Comparison of ENCODE assay signal across 12 cellular contexts in the genomic region with DNA sequence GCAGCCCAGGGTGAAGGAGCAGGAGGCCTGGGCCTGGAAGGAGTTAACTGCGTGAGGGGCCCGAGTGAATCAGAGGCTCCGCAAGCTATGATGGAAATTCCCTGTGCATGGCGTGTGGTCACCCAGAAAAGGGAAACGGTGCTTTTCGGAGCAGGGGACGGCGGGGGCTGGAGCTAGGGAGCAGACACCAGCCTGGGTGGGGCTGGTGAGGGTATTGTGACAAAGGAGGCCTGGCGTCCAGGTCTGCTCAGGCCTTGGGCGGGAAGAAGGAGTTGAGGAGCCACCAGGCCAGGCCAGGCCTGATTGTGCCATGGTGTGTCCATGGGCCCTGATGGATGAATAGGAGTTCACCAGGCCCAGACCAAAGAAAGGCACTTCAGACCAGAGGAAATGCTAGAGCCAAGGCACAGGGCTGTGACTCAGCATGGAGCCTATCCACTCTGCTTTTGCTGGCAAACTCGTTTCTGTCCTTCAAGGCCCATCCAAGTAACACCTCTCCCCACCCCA. TPM values are rescaled to one million over a fixed set of nuclear protein-coding genes. Genes with fewer than 3 reads are reported as not detected.
DNase-seq lines count a peak whose midpoint lies in the region; ATAC-seq and TF ChIP-seq lines count a peak whose summit lies in the region.
"Had no signal": no experiment of that assay in that cellular context is flagged by ENCODE, and none has a peak within 500 bp of the region (broad histone marks: within the 10 kb centered on the region; RNA-seq: fewer than 3 reads in every experiment).

No MANE protein-coding gene starts in this region.

- H3K27me3 ChIP-seq in right cardiac atrium (ENCODE audit: control insufficient read depth, insufficient read depth) (no peaks in the 10 kb centered on the region), spleen (replicated peaks in 1 of 7) (no peaks in the 10 kb centered on the region)
- H3K27me3 ChIP-seq: foreskin keratinocyte had no signal

- no peak for DNase-seq in T-helper 17 cell
- peak; percentile 55 to 80 (median 79) for DNase-seq in right cardiac atrium
- peak; percentile 91 for DNase-seq in spleen
- DNase-seq in NCI-H2029 (lab: John Stamatoyannopoulos, UW): no peak
- DNase-seq in GM20000 (ENCODE audit: low spot score): no peak
- DNase-seq in NCI-H1436 treated with DMSO at 0.1 percent for 48 hours (lab: John Stamatoyannopoulos, UW): no peak
- DNase-seq: foreskin keratinocyte, mesendoderm had no signal

- intact Hi-C loops in right cardiac atrium (cut with DNase I): no loop called here
- intact Hi-C loops in spleen (cut with DNase I; ENCODE audit: low total_unique reads): no loop called here

- no peak for TF ChIP-seq CTCF in spleen (IDR thresholded peaks at IDR 0.05 in 8 of 11, conservative IDR thresholded peaks at IDR 0.05 in 3 of 11)
- no peak for TF ChIP-seq CTCF in GM20000 (IDR thresholded peaks at IDR 0.05; ENCODE audit: extremely low read depth, missing control alignments)

- no peaks in the 10 kb centered on the region for H3K9me3 ChIP-seq in T-helper 17 cell (ENCODE audit: control insufficient read depth, low read length, poor library complexity, severe bottlenecking)
- H3K9me3 ChIP-seq in right cardiac atrium (ENCODE audit: control insufficient read depth, low read length): no peaks in the 10 kb centered on the region
- H3K9me3 ChIP-seq in spleen: no peaks in the 10 kb centered on the region

- no peaks in the 10 kb centered on the region for H3K27me3 Mint-ChIP-seq in T-helper 17 cell

- H3K4me3 ChIP-seq in right cardiac atrium (ENCODE audit: low read length) (no peak overlapping the region), spleen (peak overlapping the region in 1 of 8 donors; percentile 57)
- H3K4me3 ChIP-seq: smooth muscle cell had no signal

- H3K4me1 Mint-ChIP-seq in T-helper 17 cell: peaks cover 22% of the 10 kb centered on the region

- TF ChIP-seq POLR2A in spleen (IDR thresholded peaks at IDR 0.05): no peak

- ATAC-seq in HG02885 (IDR thresholded peaks at IDR 0.05; ENCODE audit: poor library complexity, unreplicated experiment) (peak; percentile 52), T-helper 17 cell (peak; percentile 22), right cardiac atrium (peak in 1 of 2 donors; percentile 13), HG03175 (IDR thresholded peaks at IDR 0.05; ENCODE audit: unreplicated experiment) (no peak)
- ATAC-seq: foreskin keratinocyte had no signal

- 78% methylated on average over 11 of the region's 11 CpGs for WGBS in right cardiac atrium
- WGBS in spleen, 5 donors: 39 to 91% (median 63%) methylated on average over 11 of the region's 11 CpGs

- peaks cover 3% of the 10 kb centered on the region for H3K4me1 ChIP-seq in right cardiac atrium (ENCODE audit: control insufficient read depth, insufficient read depth, low read length)
- H3K4me1 ChIP-seq in spleen: peaks cover 43 to 100% (median 84%) of the 10 kb centered on the region in 6 donors
- H3K4me1 ChIP-seq: foreskin keratinocyte had no signal

- H3K36me3 ChIP-seq in spleen: no peaks in the 10 kb centered on the region

- H3K27ac ChIP-seq in right cardiac atrium (ENCODE audit: low read length) (no peak overlapping the region), spleen (peak overlapping the region; percentile 15 to 100 (median 99))
- H3K27ac ChIP-seq: foreskin keratinocyte had no signal

- H3K27ac Mint-ChIP-seq in T-helper 17 cell: peak overlapping the region; percentile 27

- H3K4me3 Mint-ChIP-seq in T-helper 17 cell: no peak overlapping the region

- no peaks in the 10 kb centered on the region for H3K36me3 Mint-ChIP-seq in T-helper 17 cell (ENCODE audit: low read depth)

RNA-seq across cellular contexts. Expression of a gene that starts 12.8 kb away (rescaled TPM):
- 10 to 100 TPM in 1 of 2 donors, 1 to 10 TPM in 1; 4.9 to 14.9 TPM for total RNA-seq in T-helper 17 cell
- total RNA-seq in right cardiac atrium: 10 to 100 TPM; 11.6 to 24.1 (median 18.6) TPM
- 5.9 TPM for polyA plus RNA-seq in right cardiac atrium
- 100 to 1,000 TPM in 6 of 7 donors, 10 to 100 TPM in 1; 95.7 to 366 (median 198) TPM for total RNA-seq in spleen
- 100 to 1,000 TPM in 1 of 3 donors, 10 to 100 TPM in 2; 84.2 to 128 (median 91.8) TPM for polyA plus RNA-seq in spleen
- total RNA-seq: chondrocyte, foreskin keratinocyte, smooth muscle cell had no signal
- polyA plus RNA-seq: foreskin keratinocyte, smooth muscle cell had no signal

RNA-seq across cellular contexts. Expression of a gene that starts 17.3 kb away (rescaled TPM):
- 10 to 100 TPM; 31.6 to 31.8 TPM for total RNA-seq in T-helper 17 cell
- 10 to 100 TPM; 41.7 to 46.6 (median 44.9) TPM for total RNA-seq in right cardiac atrium
- polyA plus RNA-seq in right cardiac atrium: 61.6 TPM
- 10 to 100 TPM; 26.3 to 48.4 (median 43.2) TPM for total RNA-seq in spleen
- polyA plus RNA-seq in spleen: 10 to 100 TPM; 21.7 to 40.2 (median 26.0) TPM

RNA-seq across cellular contexts. Expression of a gene that starts 35.1 kb away (rescaled TPM):
- total RNA-seq in T-helper 17 cell (10 to 100 TPM; 47.8 to 55.2 TPM), right cardiac atrium (100 to 1,000 TPM; 122 to 162 (median 155) TPM), spleen (10 to 100 TPM; 59.7 to 80.8 (median 66.4) TPM)
- polyA plus RNA-seq in right cardiac atrium (170 TPM), spleen (100 to 1,000 TPM in 1 of 3 donors, 10 to 100 TPM in 2; 64.3 to 105 (median 90.0) TPM)

RNA-seq across cellular contexts. Expression of a gene that starts 38.6 kb away (rescaled TPM):
- total RNA-seq in T-helper 17 cell (under 1 TPM in 1 of 2 donors, not detected in 1; 0.10 TPM), right cardiac atrium (1,000 to 10,000 TPM in 3 of 4 donors, 100 to 1,000 TPM in 1; 953 to 1,924 (median 1,412) TPM), spleen (1 to 10 TPM in 5 of 7 donors, under 1 TPM in 2; 0.91 to 4.7 (median 1.5) TPM)
- polyA plus RNA-seq in right cardiac atrium (1,009 TPM), spleen (1 to 10 TPM in 2 of 3 donors, under 1 TPM in 1; 0.49 to 2.2 (median 1.4) TPM)
- total RNA-seq: chondrocyte, foreskin keratinocyte, smooth muscle cell had no signal
- polyA plus RNA-seq: foreskin keratinocyte had no signal

RNA-seq across cellular contexts. Expression of a gene that starts 57.8 kb away (rescaled TPM):
- total RNA-seq in T-helper 17 cell: 1 to 10 TPM; 3.0 to 3.1 TPM
- total RNA-seq in right cardiac atrium: under 1 TPM; 0.17 to 0.50 (median 0.39) TPM
- 0.23 TPM for polyA plus RNA-seq in right cardiac atrium
- total RNA-seq in spleen: 1 to 10 TPM in 3 of 7 donors, under 1 TPM in 2, not detected in 2; 0.42 to 1.6 (median 1.2) TPM
- polyA plus RNA-seq in spleen: 1 to 10 TPM in 1 of 3 donors, under 1 TPM in 2; 0.53 to 1.5 (median 0.74) TPM
- total RNA-seq: smooth muscle cell had no signal

Comparison
In these comparisons a context has a peak if more than half of its experiments do, and no peak if none do; other contexts are left out.
1. DNase-seq: peak in right cardiac atrium (3 of 3) and spleen (single experiment); none in T-helper 17 cell (0 of 3), NCI-H2029 (single experiment), GM20000 (single experiment) and NCI-H1436 treated with DMSO at 0.1 percent for 48 hours (single experiment).